Comparison of ENCODE assay signal across 13 cellular contexts in the genomic region with DNA sequence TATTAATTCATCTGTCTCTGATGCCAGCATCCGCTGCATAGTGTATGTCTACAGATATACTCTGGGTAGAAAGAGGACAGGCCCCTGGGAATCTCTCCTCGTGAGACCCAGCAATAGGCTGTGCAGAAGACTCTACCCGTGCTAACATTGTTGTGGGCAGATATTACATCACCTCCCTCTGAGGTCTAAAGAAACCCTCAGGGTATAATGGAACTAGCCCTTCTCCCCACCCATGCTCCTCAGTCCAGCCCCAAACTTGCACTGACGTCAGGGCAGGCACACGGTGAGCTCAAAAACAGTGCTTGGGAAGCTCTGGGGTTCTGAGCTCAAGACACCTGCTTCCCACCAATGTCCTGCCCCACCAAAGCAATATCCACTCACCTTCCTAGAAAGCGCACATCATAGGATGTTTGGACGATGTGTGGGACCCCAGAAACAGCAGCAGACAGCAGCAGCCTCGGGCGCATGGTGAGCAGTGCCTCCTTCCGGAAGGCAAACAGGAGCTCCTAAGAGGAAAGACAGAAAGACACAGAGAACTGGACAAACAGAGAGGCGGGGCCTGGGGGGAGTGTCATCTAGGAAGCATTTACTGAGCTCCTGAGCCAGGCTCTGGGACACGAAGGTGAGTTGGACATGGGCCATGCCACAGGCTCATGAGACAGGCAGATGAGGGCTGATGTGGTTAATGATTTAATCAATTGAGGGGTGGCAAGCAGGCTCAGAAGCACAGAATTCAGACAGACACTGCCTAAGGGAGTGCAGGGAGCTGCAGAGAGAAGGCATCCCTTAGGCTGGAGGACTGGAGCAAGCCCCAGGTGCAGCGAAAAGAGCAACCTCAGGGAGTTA. TPM values are rescaled to one million over a fixed set of nuclear protein-coding genes. Genes with fewer than 3 reads are reported as not detected.
A peak's percentile ranks its signal among the peaks of the same experiment; 100 is the strongest.
DNase-seq lines count a peak whose midpoint lies in the region; ATAC-seq and TF ChIP-seq lines count a peak whose summit lies in the region.
"Had no signal": no experiment of that assay in that cellular context is flagged by ENCODE, and none has a peak within 500 bp of the region (broad histone marks: within the 10 kb centered on the region; RNA-seq: fewer than 3 reads in every experiment).

No MANE protein-coding gene starts in this region.

- no peak overlapping the region for H3K4me2 ChIP-seq in GM23338

- peak; percentile 38 for TF ChIP-seq CTCF in C4-2B (conservative IDR thresholded peaks at IDR 0.05)
- peak; percentile 59 for TF ChIP-seq CTCF in VCaP (conservative IDR thresholded peaks at IDR 0.05)
- TF ChIP-seq CTCF in right lobe of liver (IDR thresholded peaks at IDR 0.05): peak in 3 of 4 donors; percentile 20 to 36 (median 28)
- TF ChIP-seq CTCF in GM23338 (conservative IDR thresholded peaks at IDR 0.05; ENCODE audit: low read depth in 2 of 2): no peak

- ATAC-seq in right lobe of liver (peak; percentile 95 to 99 (median 96)), GM23338 (no peak), GM18511 (IDR thresholded peaks at IDR 0.05; ENCODE audit: unreplicated experiment) (no peak)
- ATAC-seq: activated CD4-positive, CD25-positive, alpha-beta regulatory T cell treated with anti-CD3 and anti-CD28 coated beads, Interleukin-2, amount 50 U/mL, for 24 hours had no signal

- H3F3A ChIP-seq in GM23338 (replicated peaks; ENCODE audit: low read depth): no peaks in the 10 kb centered on the region

- no peak overlapping the region for H3K4me3 Mint-ChIP-seq in GM23338
- no peak overlapping the region for H3K4me3 Mint-ChIP-seq in activated CD4-positive, alpha-beta T cell treated with anti-CD3 and anti-CD28 coated beads, Interleukin-2, amount 10 ng/mL, durations not matched to agents 24 days and 14 days
- H3K4me3 Mint-ChIP-seq: CD4-positive, CD25-positive, alpha-beta regulatory T cell had no signal

- H3K4me1 Mint-ChIP-seq in GM23338: no peaks in the 10 kb centered on the region; the same call in 2 of the 3 replicates
- H3K4me1 Mint-ChIP-seq in activated CD4-positive, alpha-beta T cell treated with anti-CD3 and anti-CD28 coated beads, Interleukin-2, amount 10 ng/mL, durations not matched to agents 24 days and 14 days: no peaks in the 10 kb centered on the region

- intact Hi-C loops in right lobe of liver (cut with DNase I): no loop called here
- intact Hi-C loops in activated CD4-positive, alpha-beta T cell treated with anti-CD3 and anti-CD28 coated beads, Interleukin-2, amount 10 ng/mL, durations not matched to agents 24 days and 14 days (cut with micrococcal nuclease): no loop called here

- H3K27ac Mint-ChIP-seq in GM23338: no peak overlapping the region
- no peak overlapping the region for H3K27ac Mint-ChIP-seq in activated CD4-positive, alpha-beta T cell treated with anti-CD3 and anti-CD28 coated beads, Interleukin-2, amount 10 ng/mL, durations not matched to agents 24 days and 14 days
- H3K27ac Mint-ChIP-seq: CD4-positive, CD25-positive, alpha-beta regulatory T cell had no signal

- no peaks in the 10 kb centered on the region for H3K36me3 Mint-ChIP-seq in GM23338 (ENCODE audit: low read depth)
- H3K36me3 Mint-ChIP-seq in activated CD4-positive, alpha-beta T cell treated with anti-CD3 and anti-CD28 coated beads, Interleukin-2, amount 10 ng/mL, durations not matched to agents 24 days and 14 days (ENCODE audit: low read depth): no peaks in the 10 kb centered on the region

- H3K27me3 Mint-ChIP-seq in GM23338 (ENCODE audit: insufficient read depth, low read depth, poor library complexity): peaks cover 4% of the 10 kb centered on the region
- peaks cover 8% of the 10 kb centered on the region for H3K27me3 Mint-ChIP-seq in activated CD4-positive, alpha-beta T cell treated with anti-CD3 and anti-CD28 coated beads, Interleukin-2, amount 10 ng/mL, durations not matched to agents 24 days and 14 days

- H3K4me1 ChIP-seq in right lobe of liver: peaks cover 0 to 28% (median 13%) of the 10 kb centered on the region in 4 donors
- no peaks in the 10 kb centered on the region for H3K4me1 ChIP-seq in GM23338 (ENCODE audit: insufficient read depth)

- H3K4me3 ChIP-seq in right lobe of liver: peak overlapping the region in 2 of 3 donors; percentile 38 to 45
- no peak overlapping the region for H3K4me3 ChIP-seq in GM23338

- peak; percentile 57 for DNase-seq in LoVo (ENCODE audit: low spot score)
- peak; percentile 92 to 97 (median 96) for DNase-seq in right lobe of liver
- DNase-seq in GM23338 (ENCODE audit: low spot score): no peak
- no peak for DNase-seq in activated CD4-positive, alpha-beta T cell treated with anti-CD3 and anti-CD28 coated beads, Interleukin-2, amount 10 ng/mL, durations not matched to agents 24 days and 14 days
- no peak for DNase-seq in activated CD4-positive, CD25-positive, alpha-beta regulatory T cell treated with anti-CD3 and anti-CD28 coated beads, Interleukin-2, amount 50 U/mL, for 72 hours
- DNase-seq: activated T-cell treated with anti-CD3 and anti-CD28 coated beads, Interleukin-2, amount 50 U/mL, for 48 hours; CD4-positive, CD25-positive, alpha-beta regulatory T cell; NCI-H1694; stimulated activated CD4-positive, alpha-beta T cell treated with anti-CD3 and anti-CD28 coated beads, Interleukin-4, amount 100 ng/mL, for 24 hours had no signal

- H3K27me3 ChIP-seq in right lobe of liver (no peaks in the 10 kb centered on the region), GM23338 (ENCODE audit: insufficient read depth) (no peaks in the 10 kb centered on the region)

- WGBS in right lobe of liver (ENCODE audit: insufficient coverage, low coverage, low lambda C conversion rate, missing lambda C conversion rate): 26% methylated on average over 12 of the region's 13 CpGs

- H3K27ac ChIP-seq in C4-2B (peak overlapping the region; percentile 47), VCaP (peak overlapping the region; percentile 86), right lobe of liver (peak overlapping the region in 2 of 3 donors; percentile 36 to 81), GM23338 (ENCODE audit: low read depth) (no peak overlapping the region)

- H2AFZ ChIP-seq in GM23338: no peak overlapping the region

- no peaks in the 10 kb centered on the region for H3K9me3 Mint-ChIP-seq in GM23338
- no peaks in the 10 kb centered on the region for H3K9me3 Mint-ChIP-seq in activated CD4-positive, alpha-beta T cell treated with anti-CD3 and anti-CD28 coated beads, Interleukin-2, amount 10 ng/mL, durations not matched to agents 24 days and 14 days

- H4K20me1 ChIP-seq in GM23338 (replicated peaks; ENCODE audit: insufficient read depth): no peaks in the 10 kb centered on the region; the same call in 1 of the 2 replicates

- peak; percentile 43 for TF ChIP-seq POLR2A in right lobe of liver (IDR thresholded peaks at IDR 0.05)

- H3K79me2 ChIP-seq in GM23338 (replicated peaks; ENCODE audit: insufficient read depth): no peaks in the 10 kb centered on the region

- H3K36me3 ChIP-seq in right lobe of liver (no peaks in the 10 kb centered on the region), GM23338 (ENCODE audit: insufficient read depth) (no peaks in the 10 kb centered on the region)

- no peaks in the 10 kb centered on the region for H3K9me2 ChIP-seq in GM23338 (ENCODE audit: insufficient read depth)

- H3K9me3 ChIP-seq in right lobe of liver: no peaks in the 10 kb centered on the region

TF ChIP-seq in GM23338, 12 proteins besides CTCF, POLR2A, EP300 and RAD21 (continues in another document):
- TF ChIP-seq, protein P1, sequence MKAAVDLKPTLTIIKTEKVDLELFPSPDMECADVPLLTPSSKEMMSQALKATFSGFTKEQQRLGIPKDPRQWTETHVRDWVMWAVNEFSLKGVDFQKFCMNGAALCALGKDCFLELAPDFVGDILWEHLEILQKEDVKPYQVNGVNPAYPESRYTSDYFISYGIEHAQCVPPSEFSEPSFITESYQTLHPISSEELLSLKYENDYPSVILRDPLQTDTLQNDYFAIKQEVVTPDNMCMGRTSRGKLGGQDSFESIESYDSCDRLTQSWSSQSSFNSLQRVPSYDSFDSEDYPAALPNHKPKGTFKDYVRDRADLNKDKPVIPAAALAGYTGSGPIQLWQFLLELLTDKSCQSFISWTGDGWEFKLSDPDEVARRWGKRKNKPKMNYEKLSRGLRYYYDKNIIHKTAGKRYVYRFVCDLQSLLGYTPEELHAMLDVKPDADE (IDR thresholded peaks at IDR 0.05): no peak
- no peak for TF ChIP-seq STAT1 (IDR thresholded peaks at IDR 0.05; ENCODE audit: unreplicated experiment)
- no peak for TF ChIP-seq EZH2phosphoT487 (IDR thresholded peaks at IDR 0.05; ENCODE audit: unreplicated experiment)
- no peak for TF ChIP-seq JUNB (IDR thresholded peaks at IDR 0.05; ENCODE audit: unreplicated experiment)
- TF ChIP-seq CREB1 (CRISPR knock-in tag; IDR thresholded peaks at IDR 0.05; ENCODE audit: low read depth): no peak
- TF ChIP-seq ZNF331 (CRISPR knock-in tag; IDR thresholded peaks at IDR 0.05; ENCODE audit: low read depth): no peak

RNA-seq across cellular contexts. Expression of a gene that starts 4.8 kb away (rescaled TPM):
- 1 to 10 TPM; 1.4 to 6.3 (median 4.1) TPM for total RNA-seq in right lobe of liver
- total RNA-seq in GM23338 (2014; rRNA removed; shearing (Covaris generic)): 0.93 and 1.0 TPM in 2 replicates
- polyA plus RNA-seq in GM23338 (2016; fragmentation: Nextera tagmentation; extraction: Ambion mirVana): 0.82 and 0.99 TPM in 2 replicates
- total RNA-seq in activated CD4-positive, alpha-beta T cell treated with anti-CD3 and anti-CD28 coated beads, Interleukin-2, amount 10 ng/mL, durations not matched to agents 24 days and 14 days: 0.65 and 0.71 TPM in 2 replicates

RNA-seq across cellular contexts. Expression of a gene that starts 26.3 kb away (rescaled TPM):
- total RNA-seq in right lobe of liver: 10 to 100 TPM; 11.4 to 27.3 (median 14.0) TPM
- 111 and 117 TPM in 2 replicates for total RNA-seq in GM23338 (2014; rRNA removed; shearing (Covaris generic))
- polyA plus RNA-seq in GM23338 (2016; fragmentation: Nextera tagmentation; extraction: Ambion mirVana): 75.0 and 85.9 TPM in 2 replicates
- 60.9 and 65.0 TPM in 2 replicates for total RNA-seq in activated CD4-positive, alpha-beta T cell treated with anti-CD3 and anti-CD28 coated beads, Interleukin-2, amount 10 ng/mL, durations not matched to agents 24 days and 14 days

RNA-seq across cellular contexts. Expression of a gene that starts 26.5 kb away (rescaled TPM):
- 100 to 1,000 TPM; 128 to 152 (median 148) TPM for total RNA-seq in right lobe of liver
- total RNA-seq in GM23338 (2014; rRNA removed; shearing (Covaris generic)): 272 and 300 TPM in 2 replicates
- polyA plus RNA-seq in GM23338 (2016; fragmentation: Nextera tagmentation; extraction: Ambion mirVana): 260 and 279 TPM in 2 replicates
- total RNA-seq in activated CD4-positive, alpha-beta T cell treated with anti-CD3 and anti-CD28 coated beads, Interleukin-2, amount 10 ng/mL, durations not matched to agents 24 days and 14 days: 308 and 325 TPM in 2 replicates

RNA-seq across cellular contexts. Expression of a gene that starts 51.0 kb away (rescaled TPM):
- 10 to 100 TPM in 2 of 6 experiments, 1 to 10 TPM in 4; 6.1 to 16.9 (median 9.3) TPM for total RNA-seq in right lobe of liver
- 0.16 and 0.69 TPM in 2 replicates for total RNA-seq in GM23338 (2014; rRNA removed; shearing (Covaris generic))
- 0.28 and 0.47 TPM in 2 replicates for polyA plus RNA-seq in GM23338 (2016; fragmentation: Nextera tagmentation; extraction: Ambion mirVana)
- total RNA-seq in activated CD4-positive, alpha-beta T cell treated with anti-CD3 and anti-CD28 coated beads, Interleukin-2, amount 10 ng/mL, durations not matched to agents 24 days and 14 days: 2.1 and 2.7 TPM in 2 replicates

Comparison
In these comparisons a context has a peak if more than half of its experiments do, and no peak if none do; other contexts are left out.
1. CTCF ChIP-seq: peak in C4-2B (single experiment), VCaP (single experiment) and right lobe of liver (3 of 4); none in GM23338 (0 of 2).
2. DNase-seq: peak in LoVo (single experiment) and right lobe of liver (3 of 3); none in GM23338 (single experiment), activated CD4-positive, alpha-beta T cell treated with anti-CD3 and anti-CD28 coated beads, Interleukin-2, amount 10 ng/mL, durations not matched to agents 24 days and 14 days (single experiment) and activated CD4-positive, CD25-positive, alpha-beta regulatory T cell treated with anti-CD3 and anti-CD28 coated beads, Interleukin-2, amount 50 U/mL, for 72 hours (single experiment).
3. ATAC-seq: peak in right lobe of liver (4 of 4); none in GM23338 (single experiment) and GM18511 (single experiment).